8 cellular contexts compared by ENCODE assay signal in the genomic region with DNA sequence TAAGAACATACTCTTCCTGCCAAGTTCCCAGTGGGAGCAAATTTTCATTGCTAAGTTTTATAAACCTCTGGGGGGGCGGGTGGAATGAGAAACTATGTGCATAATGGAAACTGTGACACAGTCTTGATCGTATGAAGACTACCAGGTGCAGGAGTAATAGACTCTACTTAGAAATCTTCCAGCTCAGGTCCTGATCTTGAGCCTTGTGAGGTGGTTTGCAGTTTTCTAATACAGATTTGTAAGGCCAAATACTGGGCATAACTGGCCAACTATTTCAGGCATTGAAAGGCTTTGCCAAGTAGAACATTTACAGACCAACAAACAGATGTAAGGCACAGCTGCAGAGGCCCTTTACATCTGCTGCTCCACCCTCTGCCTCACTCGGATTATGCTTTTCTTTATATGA.
DNase-seq lines count a peak whose midpoint lies in the region; ATAC-seq, FAIRE-seq and TF ChIP-seq lines count a peak whose summit lies in the region.

No MANE protein-coding gene starts in this region.

- DNase-seq in chondrocyte (ENCODE audit: low spot score) (no peak), gastrocnemius medialis (peak in 1 of 2 donors; percentile 19), NCI-H2196 treated with DMSO at 0.1 percent for 48 hours (lab: John Stamatoyannopoulos, UW; ENCODE audit: unreplicated experiment) (no peak), breast epithelium (ENCODE audit: low spot score in 2 of 2) (no peak), H54 (ENCODE audit: insufficient read length, low spot score) (no peak), SHP77 treated with DMSO at 0.1 percent for 48 hours (lab: John Stamatoyannopoulos, UW) (no peak)

- peaks cover 4% of the 10 kb centered on the region for H3K9me3 Mint-ChIP-seq in chondrocyte (ENCODE audit: low read depth)

- H3K27ac ChIP-seq in gastrocnemius medialis (peak overlapping the region; percentile 34 to 63 (median 60)), breast epithelium (peak overlapping the region in 1 of 2 donors; percentile 15)

- H3K4me1 ChIP-seq in gastrocnemius medialis (peaks cover 3 to 23% of the 10 kb centered on the region in 2 donors), breast epithelium (no peaks in the 10 kb centered on the region)

- ATAC-seq in GM18909 (IDR thresholded peaks at IDR 0.05; ENCODE audit: poor library complexity, unreplicated experiment) (peak; percentile 72), HG02970 (IDR thresholded peaks at IDR 0.05; ENCODE audit: low FRiP score, unreplicated experiment) (peak; percentile 49), gastrocnemius medialis (peak; percentile 58 to 61)

- peaks cover 17% of the 10 kb centered on the region for H3K36me3 Mint-ChIP-seq in chondrocyte (ENCODE audit: low read depth)

- H3K4me1 Mint-ChIP-seq in chondrocyte (ENCODE audit: low read depth), result peaks cover 68% of the 10 kb centered on the region

- H3K36me3 ChIP-seq in gastrocnemius medialis, result peaks cover 0 to 30% of the 10 kb centered on the region in 2 donors
- H3K36me3 ChIP-seq in breast epithelium, result no peaks in the 10 kb centered on the region

- H3K27me3 ChIP-seq in gastrocnemius medialis (no peaks in the 10 kb centered on the region), breast epithelium (no peaks in the 10 kb centered on the region)

- H3K9me3 ChIP-seq in gastrocnemius medialis, result no peaks in the 10 kb centered on the region
- H3K9me3 ChIP-seq in breast epithelium, result no peaks in the 10 kb centered on the region

- in situ Hi-C loops in gastrocnemius medialis (cut with MboI; ENCODE audit: low sequenced_read_pairs in 4 of 4), result no loop called here

- H3K27ac Mint-ChIP-seq in chondrocyte (ENCODE audit: unreplicated experiment), result peak overlapping the region; percentile 97

- intact Hi-C loops in gastrocnemius medialis (cut with DNase I; ENCODE audit: low total_unique reads) (no loop called here), breast epithelium (cut with DNase I; ENCODE audit: low total_unique reads) (no loop called here)

- no peak for FAIRE-seq in H54 (lab: Jason Lieb, UNC)

- TF ChIP-seq POLR2A in gastrocnemius medialis (IDR thresholded peaks at IDR 0.05) (no peak), breast epithelium (IDR thresholded peaks at IDR 0.05) (no peak), H54 (IDR thresholded peaks at IDR 0.05; ENCODE audit: low read depth, low read length) (no peak)

- no peak overlapping the region for H3K4me3 ChIP-seq in gastrocnemius medialis
- no peak overlapping the region for H3K4me3 ChIP-seq in breast epithelium

- H3K4me3 Mint-ChIP-seq in chondrocyte (ENCODE audit: unreplicated experiment), result no peak overlapping the region

- no peak for TF ChIP-seq CTCF in chondrocyte (IDR thresholded peaks at IDR 0.05)
- no peak for TF ChIP-seq CTCF in gastrocnemius medialis (IDR thresholded peaks at IDR 0.05 in 4 of 5, conservative IDR thresholded peaks at IDR 0.05 in 1 of 5)
- no peak for TF ChIP-seq CTCF in breast epithelium (IDR thresholded peaks at IDR 0.05)

- no peaks in the 10 kb centered on the region for H3K27me3 Mint-ChIP-seq in chondrocyte (ENCODE audit: low read depth)
